8 cellular contexts compared by ENCODE assay signal in genomic region chr3:43855674-43856299, GRCh38.
DNase-seq lines count a peak whose midpoint lies in the region; ATAC-seq and TF ChIP-seq lines count a peak whose summit lies in the region.

No MANE protein-coding gene starts in this region.

- H3K4me1 ChIP-seq in upper lobe of left lung, result peaks cover 0 to 4% (median 0%) of the 10 kb centered on the region in 4 donors

- DNase-seq in AG10803 (ENCODE audit: low read depth) (peak; percentile 53), NCI-H1105 (lab: John Stamatoyannopoulos, UW) (peak; percentile 7), midbrain (lab: John Stamatoyannopoulos, UW) (peak; percentile 43), upper lobe of left lung (peak in 1 of 2 donors; percentile 62), NCI-H2107 treated with DMSO at 0.1 percent for 48 hours (lab: John Stamatoyannopoulos, UW; ENCODE audit: unreplicated experiment) (no peak)
- peak in 2 of 3 experiments; percentile 3 to 6 for DNase-seq in effector memory CD8-positive, alpha-beta T cell

- ATAC-seq in GM18511 (IDR thresholded peaks at IDR 0.05; ENCODE audit: unreplicated experiment) (peak; percentile 61), upper lobe of left lung (ENCODE audit: low FRiP score in 2 of 2) (peak; percentile 49 to 72)
- ATAC-seq in effector memory CD8-positive, alpha-beta T cell (replicated peaks), result no peak

- H3K27ac ChIP-seq in VCaP, result no peak overlapping the region
- no peak overlapping the region for H3K27ac ChIP-seq in upper lobe of left lung

- H3K4me3 Mint-ChIP-seq in effector memory CD8-positive, alpha-beta T cell, result no peak overlapping the region

- H3K9me3 ChIP-seq in upper lobe of left lung, result no peaks in the 10 kb centered on the region

- TF ChIP-seq POLR2A in upper lobe of left lung (IDR thresholded peaks at IDR 0.05), result no peak

- peaks cover 74 to 87% of the 10 kb centered on the region in 2 donors for H3K27me3 Mint-ChIP-seq in effector memory CD8-positive, alpha-beta T cell

- TF ChIP-seq CTCF in AG10803 (conservative IDR thresholded peaks at IDR 0.05; ENCODE audit: low read length) (peak; percentile 66), VCaP (conservative IDR thresholded peaks at IDR 0.05) (peak; percentile 92), upper lobe of left lung (IDR thresholded peaks at IDR 0.05) (peak; percentile 45 to 59 (median 50))

- H3K4me3 ChIP-seq in AG10803 (ENCODE audit: low read length) (no peak overlapping the region), upper lobe of left lung (no peak overlapping the region)

- no peaks in the 10 kb centered on the region for H3K36me3 ChIP-seq in upper lobe of left lung

- no peaks in the 10 kb centered on the region for H3K27me3 ChIP-seq in upper lobe of left lung

- no peaks in the 10 kb centered on the region for H3K36me3 Mint-ChIP-seq in effector memory CD8-positive, alpha-beta T cell (ENCODE audit: insufficient read depth)

- 18 to 22% methylated on average over 3 of the region's 3 CpGs for WGBS in upper lobe of left lung, 2 donors

- no peaks in the 10 kb centered on the region for H3K4me1 Mint-ChIP-seq in effector memory CD8-positive, alpha-beta T cell (ENCODE audit: low read depth in 2 of 2)

- H3K9me3 Mint-ChIP-seq in effector memory CD8-positive, alpha-beta T cell, result no peaks in the 10 kb centered on the region

- no peak for TF ChIP-seq EP300 in upper lobe of left lung (IDR thresholded peaks at IDR 0.05)

- no peak overlapping the region for H3K27ac Mint-ChIP-seq in effector memory CD8-positive, alpha-beta T cell
